In the genomic region with DNA sequence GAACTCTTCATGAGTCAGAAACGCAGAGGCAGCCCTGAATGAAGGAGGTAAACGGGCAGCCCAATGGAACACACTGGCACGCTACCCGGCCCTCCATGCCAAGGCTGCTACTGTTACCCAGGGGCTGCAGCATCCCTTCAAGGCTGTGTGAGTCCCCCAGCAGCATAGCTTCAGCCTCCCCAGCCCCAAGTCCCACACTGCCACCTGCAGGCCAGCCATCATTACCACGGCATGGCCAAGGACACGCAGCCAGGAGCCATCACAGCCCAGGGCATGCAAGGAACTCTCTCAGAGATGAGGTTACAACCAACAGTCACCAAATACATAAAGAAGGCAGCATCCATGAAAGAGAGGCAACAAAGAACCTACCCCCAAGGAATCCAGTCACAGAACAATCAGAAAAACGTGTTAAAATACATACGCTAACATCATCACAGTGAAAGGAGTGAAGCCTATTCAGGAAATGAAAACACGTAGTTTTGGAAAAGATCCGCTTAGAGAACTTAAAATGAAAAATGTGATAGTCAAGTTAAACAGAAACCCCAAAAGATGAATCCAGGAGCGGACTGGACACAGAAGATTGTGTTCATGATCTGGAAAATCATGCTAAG, we compare ENCODE assay signal across 9 cellular contexts. TPM values are rescaled to one million over a fixed set of nuclear protein-coding genes. Genes with fewer than 3 reads are reported as not detected.
DNase-seq lines count a peak whose midpoint lies in the region; ATAC-seq, FAIRE-seq and TF ChIP-seq lines count a peak whose summit lies in the region.
"Had no signal": no experiment of that assay in that cellular context is flagged by ENCODE, and none has a peak within 500 bp of the region (broad histone marks: within the 10 kb centered on the region; RNA-seq: fewer than 3 reads in every experiment).

No MANE protein-coding gene starts in this region.

- H3K79me2 ChIP-seq in keratinocyte (ENCODE audit: control insufficient read depth, insufficient read depth, low read length): no peaks in the 10 kb centered on the region

- H3K27ac Mint-ChIP-seq in activated naive CD4-positive, alpha-beta T cell treated with anti-CD3 and anti-CD28 coated beads, Interleukin-2, amount 50 U/mL, for 72 hours: no peak overlapping the region

- no peaks in the 10 kb centered on the region for H4K20me1 ChIP-seq in keratinocyte (ENCODE audit: control insufficient read depth, extremely low read depth, insufficient read depth, low read length)

- no peak overlapping the region for H3K4me3 ChIP-seq in keratinocyte (ENCODE audit: control insufficient read depth in 2 of 3, extremely low read depth in 1 of 3, insufficient read depth in 2 of 3, low read depth in 1 of 3, low read length in 3 of 3)

- no peak overlapping the region for H2AFZ ChIP-seq in keratinocyte (ENCODE audit: control insufficient read depth, low read length)

- in situ Hi-C loops in KBM-7 (cut with MboI; ENCODE audit: low pct_unique_long_range_greater_than_20kb, low sequenced_read_pairs) (no loop called here), SK-MEL-5 (cut with HindIII; ENCODE audit: low pct_unique_long_range_greater_than_20kb, low sequenced_read_pairs) (no loop called here)

- peak; percentile 64 to 83 for ATAC-seq in activated naive CD4-positive, alpha-beta T cell treated with anti-CD3 and anti-CD28 coated beads, Interleukin-2, amount 50 U/mL, for 72 hours
- ATAC-seq in HG03521 (IDR thresholded peaks at IDR 0.05; ENCODE audit: unreplicated experiment): no peak

- dilution Hi-C loops in keratinocyte (cut with MboI; ENCODE audit: extremely low pct_ligation_motif_present, low sequenced_read_pairs): no loop called here

- FAIRE-seq in keratinocyte (lab: Jason Lieb, UNC): peak; percentile 71

- H3K9me3 ChIP-seq in keratinocyte (ENCODE audit: control insufficient read depth, low read depth, low read length): no peaks in the 10 kb centered on the region

- peaks cover 3% of the 10 kb centered on the region for H3K27me3 ChIP-seq in keratinocyte (ENCODE audit: control insufficient read depth, extremely low read depth, insufficient read depth, low read length)

- no peak overlapping the region for H3K27ac ChIP-seq in keratinocyte (ENCODE audit: control insufficient read depth, insufficient read depth, low read length)

- no peak overlapping the region for H3K4me2 ChIP-seq in keratinocyte (ENCODE audit: control insufficient read depth, extremely low read depth, insufficient read depth, low read depth, low read length)

- no peaks in the 10 kb centered on the region for H3K36me3 ChIP-seq in keratinocyte (ENCODE audit: control insufficient read depth in 2 of 2, extremely low read depth in 1 of 2, insufficient read depth in 2 of 2, low read length in 2 of 2)

- H3K9ac ChIP-seq in keratinocyte (ENCODE audit: control insufficient read depth, extremely low read depth, insufficient read depth, low read length): no peak overlapping the region

- DNase-seq in DMS53 (lab: John Stamatoyannopoulos, UW) (peak; percentile 78), KBM-7 (peak; percentile 82), SK-MEL-5 (ENCODE audit: low read depth, low spot score) (peak; percentile 74), keratinocyte (ENCODE audit: low read depth, low spot score) (peak; percentile 40), superior temporal gyrus (ENCODE audit: extremely low spot score) (no peak)
- peak in 1 of 2 donors; percentile 80 for DNase-seq in activated naive CD4-positive, alpha-beta T cell treated with anti-CD3 and anti-CD28 coated beads, Interleukin-2, amount 50 U/mL, for 72 hours (ENCODE audit: low spot score in 2 of 2)
- peak; percentile 8 for DNase-seq in stimulated activated CD8-positive, alpha-beta memory T cell treated with anti-CD3 and anti-CD28 coated beads, Interleukin-12 subunit alpha, Interleukin-12 subunit beta, amount 100 ng/mL, for 4 hours (ENCODE audit: low read depth)

- no peaks in the 10 kb centered on the region for H3K9me1 ChIP-seq in keratinocyte (ENCODE audit: control insufficient read depth, extremely low read depth, insufficient read depth, low read length)

- H3K4me1 ChIP-seq in keratinocyte (ENCODE audit: control insufficient read depth, extremely low read depth, insufficient read depth, low read length): peaks cover 3% of the 10 kb centered on the region

- peak; percentile 94 to 99 (median 95) for TF ChIP-seq CTCF in keratinocyte (optimal IDR thresholded peaks at IDR 0.05 in 1 of 3, IDR thresholded peaks at IDR 0.05 in 1 of 3, conservative IDR thresholded peaks at IDR 0.05 in 1 of 3; ENCODE audit: extremely low read depth in 1 of 3, insufficient read depth in 2 of 3, low read length in 3 of 3)

- H3K36me3 Mint-ChIP-seq in activated naive CD4-positive, alpha-beta T cell treated with anti-CD3 and anti-CD28 coated beads, Interleukin-2, amount 50 U/mL, for 72 hours: no peaks in the 10 kb centered on the region

- H3K9me3 Mint-ChIP-seq in activated naive CD4-positive, alpha-beta T cell treated with anti-CD3 and anti-CD28 coated beads, Interleukin-2, amount 50 U/mL, for 72 hours: no peaks in the 10 kb centered on the region

RNA-seq across cellular contexts. Expression of a gene that starts 22.4 kb away (rescaled TPM):
- total RNA-seq in SK-MEL-5 (2014; rRNA removed; shearing (Covaris generic)): not detected in 2 replicates
- not detected in 2 replicates for polyA plus RNA-seq in SK-MEL-5 (2015; cell fraction: cytosol; rRNA removed)
- not detected in 2 replicates for polyA plus RNA-seq in SK-MEL-5 (2015; cell fraction: nucleus; rRNA removed)
- total RNA-seq in activated naive CD4-positive, alpha-beta T cell treated with anti-CD3 and anti-CD28 coated beads, Interleukin-2, amount 50 U/mL, for 72 hours: not detected
- polyA plus RNA-seq in keratinocyte: 1.1 to 15.5 TPM (median 4.4 TPM) in 3 replicates
- 24.5 TPM for polyA plus RNA-seq in keratinocyte (2011; ENCODE audit: low read depth)
- polyA plus RNA-seq in keratinocyte (2011; cell fraction: cytosol; rRNA removed): 1.2 and 1.3 TPM in 2 replicates
- polyA plus RNA-seq in keratinocyte (2011; cell fraction: nucleus; rRNA removed): 9.9 and 12.0 TPM in 2 replicates
- 1.8 and 38.4 TPM in 2 replicates for polyA plus RNA-seq in keratinocyte (2012; ENCODE audit: low replicate concordance)
- polyA minus RNA-seq in keratinocyte: 4.6 to 12.8 TPM (median 4.9 TPM) in 3 replicates
- polyA minus RNA-seq in keratinocyte (2011; cell fraction: cytosol; rRNA and poly(A)+ RNA removed): 9.0 TPM
- polyA minus RNA-seq in keratinocyte (2011; cell fraction: nucleus; rRNA and poly(A)+ RNA removed): 7.7 and 8.2 TPM in 2 replicates
- total RNA-seq: activated CD8-positive, alpha-beta memory T cell treated with anti-CD3 and anti-CD28 coated beads for 36 hours had no signal

RNA-seq across cellular contexts. Expression of a gene that starts 39.6 kb away (rescaled TPM):
- total RNA-seq in SK-MEL-5 (2014; rRNA removed; shearing (Covaris generic)): not detected in 2 replicates
- polyA plus RNA-seq in SK-MEL-5 (2015; cell fraction: cytosol; rRNA removed): not detected in 2 replicates
- not detected in 2 replicates for polyA plus RNA-seq in SK-MEL-5 (2015; cell fraction: nucleus; rRNA removed)
- total RNA-seq in activated naive CD4-positive, alpha-beta T cell treated with anti-CD3 and anti-CD28 coated beads, Interleukin-2, amount 50 U/mL, for 72 hours: not detected
- polyA plus RNA-seq in keratinocyte: 0.45 to 1.5 TPM (median 0.69 TPM) in 3 replicates
- 11.3 TPM for polyA plus RNA-seq in keratinocyte (2011; ENCODE audit: low read depth)
- polyA plus RNA-seq in keratinocyte (2011; cell fraction: cytosol; rRNA removed): 0.23 and 0.32 TPM in 2 replicates
- 2.0 and 2.3 TPM in 2 replicates for polyA plus RNA-seq in keratinocyte (2011; cell fraction: nucleus; rRNA removed)
- 0.37 and 24.3 TPM in 2 replicates for polyA plus RNA-seq in keratinocyte (2012; ENCODE audit: low replicate concordance)
- 0.42 to 1.5 TPM (median 0.49 TPM) in 3 replicates for polyA minus RNA-seq in keratinocyte
- polyA minus RNA-seq in keratinocyte (2011; cell fraction: cytosol; rRNA and poly(A)+ RNA removed): 0.58 TPM
- polyA minus RNA-seq in keratinocyte (2011; cell fraction: nucleus; rRNA and poly(A)+ RNA removed): 1.7 and 1.8 TPM in 2 replicates
- total RNA-seq: activated CD8-positive, alpha-beta memory T cell treated with anti-CD3 and anti-CD28 coated beads for 36 hours had no signal
